8 cellular contexts compared by ENCODE assay signal in genomic region chr9:21812945-21813568, GRCh38. TPM values are rescaled to one million over a fixed set of nuclear protein-coding genes. Genes with fewer than 3 reads are reported as not detected.
DNase-seq lines count a peak whose midpoint lies in the region; ATAC-seq lines count a peak whose summit lies in the region.

No MANE protein-coding gene starts in this region.

- peak; percentile 24 for DNase-seq in G401 (ENCODE audit: low spot score)
- peak; percentile 67 for DNase-seq in LoVo (ENCODE audit: low spot score)
- peak; percentile 53 to 60 (median 60) for DNase-seq in T-helper 17 cell
- DNase-seq in astrocyte of the hippocampus (ENCODE audit: low read depth, low spot score): peak; percentile 92
- peak; percentile 74 for DNase-seq in iPS-NIHi7 (ENCODE audit: extremely low spot score)
- DNase-seq in stimulated activated CD4-positive, alpha-beta T cell treated with anti-CD3 and anti-CD28 coated beads, Interleukin-12 subunit alpha, Interleukin-12 subunit beta, amount 100 ng/mL, for 48 hours (ENCODE audit: low read depth in 2 of 3, low spot score in 1 of 3): peak; percentile 36 to 54 (median 51)
- DNase-seq in H4 (ENCODE audit: low spot score): no peak

- H3K4me1 Mint-ChIP-seq in T-helper 17 cell: peaks cover 11% of the 10 kb centered on the region

- H3K9me3 ChIP-seq in T-helper 17 cell (ENCODE audit: control insufficient read depth, low read length, poor library complexity, severe bottlenecking): no peaks in the 10 kb centered on the region

- ATAC-seq in GM21723 (IDR thresholded peaks at IDR 0.05; ENCODE audit: unreplicated experiment): peak; percentile 69
- ATAC-seq in T-helper 17 cell: peak; percentile 78

- H3K4me3 Mint-ChIP-seq in T-helper 17 cell: peak overlapping the region; percentile 28

- in situ Hi-C loops in G401 (cut with HindIII; ENCODE audit: low sequenced_read_pairs): no loop called here

- H3K27ac Mint-ChIP-seq in T-helper 17 cell: peak overlapping the region; percentile 45

- no peaks in the 10 kb centered on the region for H3K27me3 Mint-ChIP-seq in T-helper 17 cell

- peaks cover 7% of the 10 kb centered on the region for H3K36me3 Mint-ChIP-seq in T-helper 17 cell (ENCODE audit: low read depth)

RNA-seq across cellular contexts. Expression of gene MTAP, which starts 10.6 kb away (rescaled TPM):
- 15.1 and 17.4 TPM in 2 replicates for total RNA-seq in G401 (2014; rRNA removed; shearing (Covaris generic))
- total RNA-seq in T-helper 17 cell: 10 to 100 TPM; 26.2 to 28.8 TPM
- total RNA-seq in H4 (2014; rRNA removed; shearing (Covaris generic)): not detected in 2 replicates

Comparison
In these comparisons a context has a peak if more than half of its experiments do, and no peak if none do; other contexts are left out.
1. RNA of gene MTAP, which starts 10.6 kb away (total RNA-seq): 26.2 to 28.8 TPM in T-helper 17 cell and 15.1 to 17.4 TPM in G401; not detected in H4; every median in the first group is over 10 times any median in the second.